ENCODE assay signal across 8 cellular contexts in the genomic region with DNA sequence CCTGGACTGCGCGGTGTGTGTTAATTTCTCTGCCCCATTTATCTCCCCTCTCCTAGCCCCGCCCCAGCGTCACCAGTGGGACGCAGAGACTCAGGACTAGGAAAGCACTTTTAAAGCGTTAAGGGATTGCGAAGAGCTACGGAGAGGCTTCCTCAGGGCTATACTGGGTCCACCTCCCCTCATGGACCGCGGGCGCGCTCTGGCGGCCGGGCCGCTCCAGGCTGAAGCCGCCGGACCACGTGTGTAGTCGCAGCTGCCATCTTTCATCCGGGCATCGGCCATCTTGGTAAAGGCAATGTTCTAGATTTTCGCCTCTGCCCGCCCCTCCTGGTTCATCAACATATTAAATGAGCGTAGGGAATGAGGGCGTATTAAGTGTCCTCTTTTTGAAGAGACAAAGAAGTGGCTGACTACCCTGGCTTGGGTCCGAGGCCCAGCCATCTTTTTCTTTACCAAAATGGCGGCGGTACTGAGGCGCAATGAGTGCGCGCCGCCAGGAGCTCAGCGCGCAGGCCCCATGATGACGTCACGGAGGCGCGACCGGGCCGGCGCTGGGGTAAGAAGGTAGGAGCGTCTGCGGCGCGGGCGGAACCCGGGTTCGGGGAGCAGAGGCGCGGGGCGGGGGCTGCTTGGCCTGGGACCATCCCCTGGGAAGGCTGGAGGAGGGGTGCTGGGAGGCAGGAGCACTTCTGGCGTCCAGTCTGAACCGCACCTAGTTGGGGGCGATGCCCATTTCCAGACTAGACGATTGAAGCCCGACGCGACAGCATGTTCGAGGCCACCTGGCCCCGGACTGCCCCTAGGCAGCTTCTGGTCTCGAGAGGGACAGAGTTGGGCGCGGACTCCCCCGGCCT. TPM values are rescaled to one million over a fixed set of nuclear protein-coding genes. Genes with fewer than 3 reads are reported as not detected.
DNase-seq lines count a peak whose midpoint lies in the region; ATAC-seq and TF ChIP-seq lines count a peak whose summit lies in the region.

Gene CCDC124 (plus strand): TSS at position 531 of the 854 bp plus-strand sequence. CDS start 3,406 bp downstream, outside the sequence.

- H3K4ac ChIP-seq in H9 (ENCODE audit: low read depth, low read length) (no peak within 1 kb of the TSS; the same call in 1 of the 2 replicates), neuronal stem cell (ENCODE audit: low read length) (no peak within 1 kb of the TSS)

- ATAC-seq in foreskin keratinocyte, result peak; percentile 85

- no peaks in the 10 kb centered on the region for H3K9me3 ChIP-seq in H9 (ENCODE audit: control insufficient read depth, low read depth, low read length)
- H3K9me3 ChIP-seq in neuronal stem cell (replicated peaks in 1 of 2; ENCODE audit: control insufficient read depth in 2 of 2, insufficient read depth in 1 of 2, low read depth in 1 of 2, low read length in 2 of 2), result no peaks in the 10 kb centered on the region
- H3K9me3 ChIP-seq in subcutaneous abdominal adipose tissue (ENCODE audit: control insufficient read depth in 5 of 5, low read length in 5 of 5), result no peaks in the 10 kb centered on the region

- peak within 1 kb of the TSS; percentile 71 for H3K4me2 ChIP-seq in H9 (ENCODE audit: insufficient read depth, insufficient read length, low read length)
- peak within 1 kb of the TSS; percentile 78 for H3K4me2 ChIP-seq in neuronal stem cell (ENCODE audit: insufficient read depth, low read length, poor library complexity, severe bottlenecking)

- H3K27me3 ChIP-seq in H9 (ENCODE audit: insufficient read depth, low read length), result no peaks in the 10 kb centered on the region
- no peaks in the 10 kb centered on the region for H3K27me3 ChIP-seq in foreskin keratinocyte
- H3K27me3 ChIP-seq in neuronal stem cell (ENCODE audit: control insufficient read depth in 3 of 3, insufficient read depth in 3 of 3, low read depth in 1 of 3, low read length in 3 of 3), result no peaks in the 10 kb centered on the region
- H3K27me3 ChIP-seq in subcutaneous abdominal adipose tissue (ENCODE audit: control insufficient read depth in 5 of 5, insufficient read depth in 4 of 5, low read length in 5 of 5), result no peaks in the 10 kb centered on the region

- peak within 1 kb of the TSS; percentile 98 to 99 (median 98) for H3K27ac Mint-ChIP-seq in H9

- peak within 1 kb of the TSS; percentile 98; the same call in 1 of the 2 replicates for H3K14ac ChIP-seq in H9 (ENCODE audit: insufficient read depth, low read length)
- H3K14ac ChIP-seq in neuronal stem cell (ENCODE audit: low read length), result peak within 1 kb of the TSS; percentile 25

- H3K4me3 ChIP-seq in neuronal stem cell (ENCODE audit: low read length in 2 of 2), result peak within 1 kb of the TSS; percentile 71 to 92
- H3K4me3 ChIP-seq in subcutaneous abdominal adipose tissue (ENCODE audit: low read depth in 1 of 5, low read length in 5 of 5), result peak within 1 kb of the TSS; percentile 83 to 92 (median 86)

- no CpG with 5 or more reads among the region's 64 CpGs for WGBS in H9 (ENCODE audit: extremely low coverage, insufficient read length, low lambda C conversion rate)
- no CpG with 5 or more reads among the region's 64 CpGs for WGBS in neuronal stem cell (ENCODE audit: extremely low coverage in 2 of 2, insufficient read length in 2 of 2, insufficient replicate concordance in 1 of 2), 2 donors

- H4K5ac ChIP-seq in H9 (ENCODE audit: insufficient read length, low read depth, low read length), result peak within 1 kb of the TSS; percentile 93

- peaks cover 11 to 14% of the 10 kb centered on the region in 2 experiments for H3K4me1 Mint-ChIP-seq in H9

- DNase-seq in GM03348 (ENCODE audit: low spot score) (peak; percentile 96), H9 (peak; percentile 95), M059J (ENCODE audit: low read depth) (peak; percentile 88), SHP77 treated with DMSO at 0.1 percent for 48 hours (lab: John Stamatoyannopoulos, UW) (peak; percentile 88), activated gamma-delta T cell treated with Interleukin-2 at 50 U/mL for 16 hours (peak; percentile 88), foreskin keratinocyte (peak; percentile 78 to 89), neuronal stem cell (ENCODE audit: low spot score) (peak; percentile 92)

- H3K79me1 ChIP-seq in H9 (ENCODE audit: insufficient read depth, low read depth, low read length, poor library complexity, severe bottlenecking) (no peaks in the 10 kb centered on the region), neuronal stem cell (ENCODE audit: low read depth, low read length) (peaks cover 5% of the 10 kb centered on the region)

- H3K4me1 ChIP-seq in H9 (ENCODE audit: insufficient read depth, low read length) (peaks cover 3% of the 10 kb centered on the region; the same call in 1 of the 2 replicates), foreskin keratinocyte (no peaks in the 10 kb centered on the region), neuronal stem cell (ENCODE audit: control insufficient read depth in 2 of 2, insufficient read depth in 1 of 2, low read depth in 1 of 2, low read length in 2 of 2) (peaks cover 6 to 11% of the 10 kb centered on the region in 2 donors), subcutaneous abdominal adipose tissue (ENCODE audit: control insufficient read depth in 5 of 5, insufficient read depth in 5 of 5, low read length in 5 of 5) (peaks cover 4 to 27% (median 26%) of the 10 kb centered on the region in 5 donors)

- no peak within 1 kb of the TSS for H3K56ac ChIP-seq in H9 (ENCODE audit: insufficient read length, low read depth, low read length)

- peaks cover 0 to 8% of the 10 kb centered on the region in 2 donors for H3K36me3 ChIP-seq in neuronal stem cell (replicated peaks in 1 of 2; ENCODE audit: control insufficient read depth in 2 of 2, insufficient read depth in 2 of 2, low read length in 2 of 2)
- H3K36me3 ChIP-seq in subcutaneous abdominal adipose tissue (ENCODE audit: control insufficient read depth in 5 of 5, insufficient read depth in 5 of 5, low read length in 5 of 5), result peaks cover 0 to 13% (median 10%) of the 10 kb centered on the region in 5 donors

- peaks cover 12% of the 10 kb centered on the region for H3K23me2 ChIP-seq in H9 (ENCODE audit: insufficient read length, low read depth, low read length, poor library complexity, severe bottlenecking)

- H3K18ac ChIP-seq in H9 (ENCODE audit: insufficient read length, low read depth, low read length) (peak within 1 kb of the TSS; percentile 97), neuronal stem cell (ENCODE audit: low read length) (peak within 1 kb of the TSS; percentile 76)

- no peak within 1 kb of the TSS for H2BK20ac ChIP-seq in H9 (ENCODE audit: low read depth, low read length, poor library complexity, severe bottlenecking)

- TF ChIP-seq CTCF in H9 (conservative IDR thresholded peaks at IDR 0.05) (peak; percentile 97), foreskin keratinocyte (conservative IDR thresholded peaks at IDR 0.05) (peak; percentile 100)

- H2BK12ac ChIP-seq in H9 (ENCODE audit: insufficient read length, low read depth, low read length), result no peak within 1 kb of the TSS
- no peak within 1 kb of the TSS for H2BK12ac ChIP-seq in neuronal stem cell (ENCODE audit: low read length)

- H4K20me1 ChIP-seq in H9 (ENCODE audit: control insufficient read depth, insufficient read depth, insufficient read length), result no peaks in the 10 kb centered on the region

- H2BK15ac ChIP-seq in H9 (ENCODE audit: low read depth, low read length) (no peak within 1 kb of the TSS), neuronal stem cell (ENCODE audit: low read length) (no peak within 1 kb of the TSS)

- no peaks in the 10 kb centered on the region for H3K9me3 Mint-ChIP-seq in H9

- H3K36me3 Mint-ChIP-seq in H9 (ENCODE audit: insufficient read depth in 1 of 3, low read depth in 3 of 3), result peaks cover 0 to 8% (median 6%) of the 10 kb centered on the region in 3 experiments; a peak in 3 of 7 replicates

- peaks cover 2% of the 10 kb centered on the region; the same call in 1 of the 2 replicates for H3K79me2 ChIP-seq in H9 (ENCODE audit: insufficient read depth, low read length)

- H3K9ac ChIP-seq in H9 (ENCODE audit: extremely low read depth, insufficient read length, low read length) (peak within 1 kb of the TSS; percentile 61), neuronal stem cell (ENCODE audit: low read depth, low read length, poor library complexity) (peak within 1 kb of the TSS; percentile 96), subcutaneous abdominal adipose tissue (ENCODE audit: low read length in 5 of 5) (peak within 1 kb of the TSS; percentile 68 to 94 (median 88))

- peak within 1 kb of the TSS; percentile 85 for H2BK5ac ChIP-seq in H9 (ENCODE audit: insufficient read length, low read length)
- H2BK5ac ChIP-seq in neuronal stem cell (ENCODE audit: low read length), result peak within 1 kb of the TSS; percentile 14

- peak within 1 kb of the TSS; percentile 97 for H3T11ph ChIP-seq in H9 (ENCODE audit: low read length)

- H4K8ac ChIP-seq in H9 (replicated peaks; ENCODE audit: insufficient read length, low read depth, low read length) (no peak within 1 kb of the TSS), neuronal stem cell (ENCODE audit: low read depth, low read length) (no peak within 1 kb of the TSS)

- H3K4me3 Mint-ChIP-seq in H9, result peak within 1 kb of the TSS; percentile 90 to 94

- no peak within 1 kb of the TSS for H2AK5ac ChIP-seq in H9 (ENCODE audit: insufficient read length, low read length)
- peak within 1 kb of the TSS; percentile 63 for H2AK5ac ChIP-seq in neuronal stem cell (ENCODE audit: low read depth, low read length)

- H3K27ac ChIP-seq in H9 (ENCODE audit: insufficient read length, low read depth, low read length), result peak within 1 kb of the TSS; percentile 40
- peak within 1 kb of the TSS; percentile 91 for H3K27ac ChIP-seq in foreskin keratinocyte
- H3K27ac ChIP-seq in neuronal stem cell (replicated peaks; ENCODE audit: low read length), result peak within 1 kb of the TSS; percentile 67
- H3K27ac ChIP-seq in subcutaneous abdominal adipose tissue (ENCODE audit: low read depth, low read length), result peak within 1 kb of the TSS; percentile 81

- peak within 1 kb of the TSS; percentile 99 for H2AFZ ChIP-seq in H9 (ENCODE audit: low read length)
- H2AFZ ChIP-seq in neuronal stem cell (ENCODE audit: low read length), result peak within 1 kb of the TSS; percentile 96

- H3K23ac ChIP-seq in H9 (ENCODE audit: insufficient read length, low read depth, low read length) (no peak within 1 kb of the TSS), neuronal stem cell (ENCODE audit: low read depth, low read length, poor library complexity) (peak within 1 kb of the TSS; percentile 75)

- H3K27me3 Mint-ChIP-seq in H9 (ENCODE audit: low read depth), result peaks cover 7% of the 10 kb centered on the region

- peak within 1 kb of the TSS; percentile 94 for H2BK120ac ChIP-seq in H9 (ENCODE audit: low read depth, low read length, poor library complexity, severe bottlenecking)
- no peak within 1 kb of the TSS for H2BK120ac ChIP-seq in neuronal stem cell (ENCODE audit: low read depth, low read length)

- H4K91ac ChIP-seq in H9 (ENCODE audit: insufficient read length, low read depth, low read length) (no peak within 1 kb of the TSS), neuronal stem cell (ENCODE audit: low read depth, low read length, poor library complexity) (no peak within 1 kb of the TSS)

RNA-seq across cellular contexts. Expression of gene CCDC124, which starts in this region (rescaled TPM):
- total RNA-seq in H9 (2021) (117 and 119 TPM in 2 replicates), foreskin keratinocyte (45.7 and 77.6 TPM in 2 replicates)
- total RNA-seq in M059J (2014; rRNA removed; shearing (Covaris generic)), result 31.3 and 36.8 TPM in 2 replicates
- 199 and 218 TPM in 2 replicates for polyA plus RNA-seq in foreskin keratinocyte
- polyA plus RNA-seq in neuronal stem cell (2013, experiment 1 of 2), result 88.1 TPM
- 85.6 TPM for polyA plus RNA-seq in neuronal stem cell (2013, experiment 2 of 2)

Comparison
In these comparisons a context has a peak if more than half of its experiments do, and no peak if none do; other contexts are left out.
1. Peak in every context shown above with its lines: DNase-seq, ATAC-seq, H3K4me3 ChIP-seq and H3K27ac ChIP-seq.
2. H3K27ac ChIP-seq: peak in every context shown above with its lines; median percentile 91 in foreskin keratinocyte; 81 in subcutaneous abdominal adipose tissue; 67 in neuronal stem cell; 40 in H9.